8 cellular contexts compared by ENCODE assay signal in genomic region chr3:97872209-97873042, GRCh38. TPM values are rescaled to one million over a fixed set of nuclear protein-coding genes. Genes with fewer than 3 reads are reported as not detected.
DNase-seq lines count a peak whose midpoint lies in the region; TF ChIP-seq lines count a peak whose summit lies in the region.

No MANE protein-coding gene starts in this region.

- peak; percentile 10 for DNase-seq in stimulated activated naive CD4-positive, alpha-beta T cell treated with Interleukin-2 at 50 U/mL for 16 hours (lab: John Stamatoyannopoulos, UW)
- DNase-seq in stimulated activated naive CD4-positive, alpha-beta T cell (lab: John Stamatoyannopoulos, UW): no peak
- DNase-seq in brain pericyte (ENCODE audit: low read depth, low spot score) (peak; percentile 53), myocyte (ENCODE audit: low read depth) (peak; percentile 63), nephron progenitor cell (no peak), middle frontal gyrus (ENCODE audit: extremely low spot score, low spot score) (no peak), neural progenitor cell (ENCODE audit: low spot score) (no peak), ureter (ENCODE audit: low spot score) (no peak)

- H3K9me3 Mint-ChIP-seq in nephron progenitor cell (peaks cover 5% of the 10 kb centered on the region), neural progenitor cell (no peaks in the 10 kb centered on the region)

- H3K9ac ChIP-seq in neural progenitor cell: no peak overlapping the region

- TF ChIP-seq CTCF in nephron progenitor cell (IDR thresholded peaks at IDR 0.05) (no peak), neural progenitor cell (IDR thresholded peaks at IDR 0.05) (no peak)

- no peak overlapping the region for H3K4me3 ChIP-seq in neural progenitor cell

- H3K79me2 ChIP-seq in neural progenitor cell (ENCODE audit: low read depth): no peaks in the 10 kb centered on the region

- H3K4me1 ChIP-seq in neural progenitor cell: no peaks in the 10 kb centered on the region

- H3K4me2 ChIP-seq in neural progenitor cell: no peak overlapping the region

- H3K27me3 Mint-ChIP-seq in nephron progenitor cell (ENCODE audit: low read depth, poor library complexity) (peaks cover 4% of the 10 kb centered on the region), neural progenitor cell (ENCODE audit: insufficient read depth, low read depth) (no peaks in the 10 kb centered on the region)

- H3F3A ChIP-seq in neural progenitor cell (ENCODE audit: low read depth): no peaks in the 10 kb centered on the region

- H3K27me3 ChIP-seq in neural progenitor cell: no peaks in the 10 kb centered on the region

- H2AFZ ChIP-seq in neural progenitor cell (replicated peaks): no peak overlapping the region

- no peaks in the 10 kb centered on the region for H3K9me3 ChIP-seq in neural progenitor cell (ENCODE audit: low read depth)

- H3K4me3 Mint-ChIP-seq in nephron progenitor cell (no peak overlapping the region), neural progenitor cell (no peak overlapping the region)

- no peaks in the 10 kb centered on the region for H4K20me1 ChIP-seq in neural progenitor cell (ENCODE audit: low read depth)

- H3K27ac ChIP-seq in neural progenitor cell: no peak overlapping the region

- H3K4me1 Mint-ChIP-seq in nephron progenitor cell (no peaks in the 10 kb centered on the region), neural progenitor cell (no peaks in the 10 kb centered on the region)

- no peak overlapping the region for H3K27ac Mint-ChIP-seq in nephron progenitor cell
- no peak overlapping the region for H3K27ac Mint-ChIP-seq in neural progenitor cell

- peaks cover 20% of the 10 kb centered on the region for H3K36me3 Mint-ChIP-seq in nephron progenitor cell (ENCODE audit: low read depth)
- peaks cover 10% of the 10 kb centered on the region for H3K36me3 Mint-ChIP-seq in neural progenitor cell

- H3K36me3 ChIP-seq in neural progenitor cell: no peaks in the 10 kb centered on the region

RNA-seq across cellular contexts. Expression of gene CRYBG3, which starts 50.6 kb away (rescaled TPM):
- total RNA-seq in myocyte (8.8 and 13.5 TPM in 2 replicates), neural progenitor cell (ENCODE audit: low replicate concordance) (9.4 and 12.3 TPM in 2 replicates), ureter (37.7 TPM)
- polyA plus RNA-seq in myocyte (2012): 2.4 TPM

Comparison
In these comparisons a context has a peak if more than half of its experiments do, and no peak if none do; other contexts are left out.
1. DNase-seq: peak in stimulated activated naive CD4-positive, alpha-beta T cell treated with Interleukin-2 at 50 U/mL for 16 hours (single experiment), brain pericyte (single experiment) and myocyte (single experiment); none in stimulated activated naive CD4-positive, alpha-beta T cell (0 of 6), nephron progenitor cell (single experiment), middle frontal gyrus (single experiment), neural progenitor cell (single experiment) and ureter (single experiment).